In genomic region chr20:64053841-64054661, GRCh38 we compare ENCODE assay signal across 10 cellular contexts. TPM values are rescaled to one million over a fixed set of nuclear protein-coding genes. Genes with fewer than 3 reads are reported as not detected.
DNase-seq lines count a peak whose midpoint lies in the region; ATAC-seq and TF ChIP-seq lines count a peak whose summit lies in the region.
"Had no signal": no experiment of that assay in that cellular context is flagged by ENCODE, and none has a peak within 500 bp of the region (broad histone marks: within the 10 kb centered on the region; RNA-seq: fewer than 3 reads in every experiment).

No MANE protein-coding gene starts in this region.

- no peaks in the 10 kb centered on the region for H3K9me3 Mint-ChIP-seq in activated CD4-positive, alpha-beta T cell treated with anti-CD3 and anti-CD28 coated beads, Interleukin-2, amount 10 ng/mL, durations not matched to agents 24 days and 14 days
- H3K9me3 Mint-ChIP-seq: memory B cell had no signal

- no peak overlapping the region for H3K27ac Mint-ChIP-seq in activated CD4-positive, alpha-beta T cell treated with anti-CD3 and anti-CD28 coated beads, Interleukin-2, amount 10 ng/mL, durations not matched to agents 24 days and 14 days
- H3K27ac Mint-ChIP-seq: memory B cell had no signal

- peaks cover 26% of the 10 kb centered on the region for H3K4me1 Mint-ChIP-seq in activated CD4-positive, alpha-beta T cell treated with anti-CD3 and anti-CD28 coated beads, Interleukin-2, amount 10 ng/mL, durations not matched to agents 24 days and 14 days

- POLR2A ChIA-PET in Panc1 (lab: Charles Lee), result interaction anchor here (0.7 kb wide), 1 partner anchor 10 kb away, joined by 3 read pairs; no protein-coding TSS in a partner anchor

- ATAC-seq in Panc1 (peak; percentile 37), GM18858 (IDR thresholded peaks at IDR 0.05; ENCODE audit: unreplicated experiment) (no peak)

- H3K4me3 ChIP-seq in Panc1 (ENCODE audit: low read depth in 2 of 2, low read length in 2 of 2) (no peak overlapping the region), sigmoid colon (no peak overlapping the region)
- H3K4me3 ChIP-seq: tibial artery had no signal

- 36 to 41% methylated on average over 17 of the region's 17 CpGs for WGBS in sigmoid colon, 2 donors

- no peak for DNase-seq in Panc1 (ENCODE audit: low read depth, low spot score)
- DNase-seq in fibroblast of the conjunctiva (ENCODE audit: low read depth), result peak; percentile 20
- no peak for DNase-seq in sigmoid colon
- no peak for DNase-seq in stimulated activated CD4-positive, alpha-beta T cell treated with anti-CD3 and anti-CD28 coated beads, Interleukin-4, amount 100 ng/mL, for 24 hours
- DNase-seq in activated CD4-positive, alpha-beta T cell treated with anti-CD3 and anti-CD28 coated beads, Interleukin-2, amount 10 ng/mL, durations not matched to agents 24 days and 14 days, result no peak
- no peak for DNase-seq in effector CD4-positive, alpha-beta T cell
- DNase-seq: tibial artery had no signal

- TF ChIP-seq POLR2A in sigmoid colon (IDR thresholded peaks at IDR 0.05), result no peak

- peaks cover 9% of the 10 kb centered on the region for H3K27me3 Mint-ChIP-seq in activated CD4-positive, alpha-beta T cell treated with anti-CD3 and anti-CD28 coated beads, Interleukin-2, amount 10 ng/mL, durations not matched to agents 24 days and 14 days

- H3K36me3 Mint-ChIP-seq in activated CD4-positive, alpha-beta T cell treated with anti-CD3 and anti-CD28 coated beads, Interleukin-2, amount 10 ng/mL, durations not matched to agents 24 days and 14 days (ENCODE audit: low read depth), result no peaks in the 10 kb centered on the region

- no peaks in the 10 kb centered on the region for H3K27me3 ChIP-seq in Panc1 (ENCODE audit: control insufficient read depth, insufficient read depth, low read length)
- H3K27me3 ChIP-seq in sigmoid colon, result peaks cover 19 to 71% (median 62%) of the 10 kb centered on the region in 3 donors

- BruUV-seq in Panc1 (replicated peaks; lab: Mats Ljungman, UMichigan), result no TSS peak

- H3K36me3 ChIP-seq in Panc1 (ENCODE audit: control insufficient read depth, insufficient read depth, low read length) (no peaks in the 10 kb centered on the region), sigmoid colon (no peaks in the 10 kb centered on the region)
- H3K36me3 ChIP-seq: tibial artery had no signal

- H3K9me3 ChIP-seq in Panc1 (ENCODE audit: control insufficient read depth, insufficient read depth, low read depth, low read length), result no peaks in the 10 kb centered on the region
- H3K9me3 ChIP-seq in sigmoid colon, result no peaks in the 10 kb centered on the region
- H3K9me3 ChIP-seq: tibial artery had no signal

- intact Hi-C loops in Panc1 (cut with micrococcal nuclease; ENCODE audit: unreplicated experiment) (no loop called here), sigmoid colon (cut with DNase I) (no loop called here)
- intact Hi-C loops in activated CD4-positive, alpha-beta T cell treated with anti-CD3 and anti-CD28 coated beads, Interleukin-2, amount 10 ng/mL, durations not matched to agents 24 days and 14 days (cut with micrococcal nuclease), result no loop called here

- TF ChIP-seq CTCF in GM12874 (IDR thresholded peaks at IDR 0.05; ENCODE audit: insufficient read depth, low read depth, low read length), result peak; percentile 38; the same call in 1 of the 2 replicates
- TF ChIP-seq CTCF in Panc1 (IDR thresholded peaks at IDR 0.05), result peak; percentile 72
- no peak for TF ChIP-seq CTCF in sigmoid colon (IDR thresholded peaks at IDR 0.05)

- H3K27ac ChIP-seq in Panc1 (ENCODE audit: low read length), result peak overlapping the region; percentile 52
- H3K27ac ChIP-seq in sigmoid colon, result peak overlapping the region; percentile 31 to 71 (median 34)
- H3K27ac ChIP-seq: tibial artery had no signal

- H3K4me3 Mint-ChIP-seq in activated CD4-positive, alpha-beta T cell treated with anti-CD3 and anti-CD28 coated beads, Interleukin-2, amount 10 ng/mL, durations not matched to agents 24 days and 14 days, result no peak overlapping the region
- H3K4me3 Mint-ChIP-seq: memory B cell had no signal

- peaks cover 67% of the 10 kb centered on the region for H3K4me1 ChIP-seq in Panc1 (ENCODE audit: control insufficient read depth, insufficient read depth, low read length)
- H3K4me1 ChIP-seq in sigmoid colon, result peaks cover 0 to 14% (median 8%) of the 10 kb centered on the region in 4 donors

- CTCF ChIA-PET in Panc1 (lab: Charles Lee), result interaction anchor here (0.6 to 1.6 kb wide), 3 partner anchors 13 to 20 kb away, joined by 3 to 9 read pairs (median 3); no protein-coding TSS in a partner anchor

- no peak for TF ChIP-seq EP300 in sigmoid colon (IDR thresholded peaks at IDR 0.05)

- in situ Hi-C loops in Panc1 (cut with HindIII; ENCODE audit: low pct_unique_long_range_greater_than_20kb, low sequenced_read_pairs), result no loop called here

RNA-seq across cellular contexts. Expression of gene SOX18, which starts 4.6 kb away (rescaled TPM):
- total RNA-seq in Panc1 (2021; ENCODE audit: unreplicated experiment), result 18.7 TPM
- 25.7 TPM for polyA plus RNA-seq in Panc1 (2012; ENCODE audit: insufficient read length)
- 1 to 10 TPM; 1.8 to 5.5 (median 3.8) TPM for total RNA-seq in sigmoid colon
- 10 to 100 TPM in 1 of 3 donors, 1 to 10 TPM in 1, under 1 TPM in 1; 0.69 to 11.9 (median 3.0) TPM for polyA plus RNA-seq in sigmoid colon
- total RNA-seq in activated CD4-positive, alpha-beta T cell treated with anti-CD3 and anti-CD28 coated beads, Interleukin-2, amount 10 ng/mL, durations not matched to agents 24 days and 14 days, result 0.84 and 0.92 TPM in 2 replicates

RNA-seq across cellular contexts. Expression of gene TCEA2, which starts 8.9 kb away (rescaled TPM):
- total RNA-seq in Panc1 (2021; ENCODE audit: unreplicated experiment) (38.5 TPM), sigmoid colon (10 to 100 TPM; 41.7 to 50.5 (median 42.2) TPM)
- 79.2 TPM for polyA plus RNA-seq in Panc1 (2012; ENCODE audit: insufficient read length)
- polyA plus RNA-seq in sigmoid colon, result 10 to 100 TPM in 2 of 3 donors, 1 to 10 TPM in 1; 2.1 to 14.0 (median 11.4) TPM
- total RNA-seq in activated CD4-positive, alpha-beta T cell treated with anti-CD3 and anti-CD28 coated beads, Interleukin-2, amount 10 ng/mL, durations not matched to agents 24 days and 14 days, result 35.4 and 36.8 TPM in 2 replicates

RNA-seq across cellular contexts. Expression of gene C20orf204, which starts 18.1 kb away (rescaled TPM):
- total RNA-seq in Panc1 (2021; ENCODE audit: unreplicated experiment) (1.9 TPM), sigmoid colon (1 to 10 TPM in 1 of 4 donors, under 1 TPM in 3; under 0.01 to 1.1 (median 0.37) TPM)
- polyA plus RNA-seq in Panc1 (2012; ENCODE audit: insufficient read length), result 3.3 TPM
- polyA plus RNA-seq in sigmoid colon, result 1 to 10 TPM in 1 of 3 donors, not detected in 2; 1.7 TPM
- 5.5 and 6.8 TPM in 2 replicates for total RNA-seq in activated CD4-positive, alpha-beta T cell treated with anti-CD3 and anti-CD28 coated beads, Interleukin-2, amount 10 ng/mL, durations not matched to agents 24 days and 14 days

RNA-seq across cellular contexts. Expression of gene RGS19, which starts 25.3 kb away (rescaled TPM):
- total RNA-seq in Panc1 (2021; ENCODE audit: unreplicated experiment) (32.0 TPM), sigmoid colon (10 to 100 TPM in 2 of 4 donors, 1 to 10 TPM in 2; 7.5 to 12.3 (median 10.5) TPM)
- polyA plus RNA-seq in Panc1 (2012; ENCODE audit: insufficient read length), result 41.4 TPM
- polyA plus RNA-seq in sigmoid colon, result 10 to 100 TPM; 11.1 to 22.0 (median 12.6) TPM
- total RNA-seq in activated CD4-positive, alpha-beta T cell treated with anti-CD3 and anti-CD28 coated beads, Interleukin-2, amount 10 ng/mL, durations not matched to agents 24 days and 14 days, result 50.0 TPM in 2 replicates

RNA-seq across cellular contexts. Expression of gene OPRL1, which starts 25.8 kb away (rescaled TPM):
- total RNA-seq in Panc1 (2021; ENCODE audit: unreplicated experiment) (3.9 TPM), sigmoid colon (1 to 10 TPM in 1 of 4 donors, under 1 TPM in 3; 0.71 to 2.2 (median 0.89) TPM)
- polyA plus RNA-seq in Panc1 (2012; ENCODE audit: insufficient read length), result 9.5 TPM
- polyA plus RNA-seq in sigmoid colon, result 1 to 10 TPM in 1 of 3 donors, under 1 TPM in 1, not detected in 1; under 0.01 to 1.0 TPM
- total RNA-seq in activated CD4-positive, alpha-beta T cell treated with anti-CD3 and anti-CD28 coated beads, Interleukin-2, amount 10 ng/mL, durations not matched to agents 24 days and 14 days, result 0.23 and 0.28 TPM in 2 replicates

Comparison
In these comparisons a context has a peak if more than half of its experiments do, and no peak if none do; other contexts are left out.
1. CTCF ChIP-seq: peak in GM12874 (single experiment) and Panc1 (single experiment); none in sigmoid colon (0 of 4).